In the genomic region with DNA sequence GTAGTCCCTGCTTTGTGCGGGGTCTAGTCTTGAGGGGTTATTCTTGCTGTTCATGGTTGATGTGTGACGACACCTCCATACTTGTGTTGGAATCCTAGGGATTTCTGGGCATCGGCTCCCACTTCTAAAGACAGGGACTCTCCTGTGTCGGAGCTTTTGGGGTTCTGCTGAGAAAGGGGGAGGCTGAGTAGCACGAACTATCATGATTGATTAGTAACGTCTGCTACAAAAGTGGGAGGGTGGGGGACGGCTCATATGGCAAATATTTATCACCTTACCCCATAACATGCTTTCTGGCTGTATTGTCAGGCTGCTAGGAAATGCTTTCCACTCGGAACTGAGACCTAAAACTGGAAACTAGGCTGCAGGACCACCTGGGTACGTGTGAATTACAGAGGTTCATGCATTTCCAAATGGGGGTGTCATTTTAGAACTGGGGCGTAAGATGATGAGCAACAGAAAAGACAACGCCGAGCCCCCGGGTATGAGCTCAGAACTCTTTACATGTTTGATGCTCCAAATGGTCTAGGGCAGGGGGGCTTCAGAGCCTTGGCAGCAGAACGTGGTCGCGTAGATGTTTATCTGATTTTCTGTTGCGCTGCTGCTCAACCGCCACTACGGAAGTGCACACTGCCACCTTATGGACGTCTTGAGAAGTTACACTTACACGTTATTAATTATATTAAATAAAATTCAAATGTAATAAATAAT, we compare ENCODE assay signal across 1 cellular context.
A peak's percentile ranks its signal among the peaks of the same experiment; 100 is the strongest.
TF ChIP-seq lines count a peak whose summit lies in the region.

No MANE protein-coding gene starts in this region.

TF ChIP-seq in GM12878, 131 proteins besides CTCF, POLR2A, EP300 and RAD21 (continued from another document):
- TF ChIP-seq, protein P1, sequence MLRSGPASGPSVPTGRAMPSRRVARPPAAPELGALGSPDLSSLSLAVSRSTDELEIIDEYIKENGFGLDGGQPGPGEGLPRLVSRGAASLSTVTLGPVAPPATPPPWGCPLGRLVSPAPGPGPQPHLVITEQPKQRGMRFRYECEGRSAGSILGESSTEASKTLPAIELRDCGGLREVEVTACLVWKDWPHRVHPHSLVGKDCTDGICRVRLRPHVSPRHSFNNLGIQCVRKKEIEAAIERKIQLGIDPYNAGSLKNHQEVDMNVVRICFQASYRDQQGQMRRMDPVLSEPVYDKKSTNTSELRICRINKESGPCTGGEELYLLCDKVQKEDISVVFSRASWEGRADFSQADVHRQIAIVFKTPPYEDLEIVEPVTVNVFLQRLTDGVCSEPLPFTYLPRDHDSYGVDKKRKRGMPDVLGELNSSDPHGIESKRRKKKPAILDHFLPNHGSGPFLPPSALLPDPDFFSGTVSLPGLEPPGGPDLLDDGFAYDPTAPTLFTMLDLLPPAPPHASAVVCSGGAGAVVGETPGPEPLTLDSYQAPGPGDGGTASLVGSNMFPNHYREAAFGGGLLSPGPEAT (IDR thresholded peaks at IDR 0.05; ENCODE audit: low read depth) = no peak
- TF ChIP-seq ZZZ3 (IDR thresholded peaks at IDR 0.05; ENCODE audit: control insufficient read depth, insufficient read length, low read depth) (no peak), GABPA (IDR thresholded peaks at IDR 0.05; ENCODE audit: low read depth) (0 out of 2 replicates have a peak, but pooled peaks have one; percentile 22), TCF3 (IDR thresholded peaks at IDR 0.05; ENCODE audit: borderline replicate concordance, insufficient read depth, low read depth, low read length) (no peak), RFX5 (IDR thresholded peaks at IDR 0.05; ENCODE audit: low read depth, low read length) (no peak), NR2F1 (conservative IDR thresholded peaks at IDR 0.05) (no peak), MTA2 (IDR thresholded peaks at IDR 0.05; ENCODE audit: low read depth) (0 out of 2 replicates have a peak, but pooled peaks have one; percentile 15), CREB1 (IDR thresholded peaks at IDR 0.05; ENCODE audit: low read depth) (no peak)
- TF ChIP-seq, protein P2, sequence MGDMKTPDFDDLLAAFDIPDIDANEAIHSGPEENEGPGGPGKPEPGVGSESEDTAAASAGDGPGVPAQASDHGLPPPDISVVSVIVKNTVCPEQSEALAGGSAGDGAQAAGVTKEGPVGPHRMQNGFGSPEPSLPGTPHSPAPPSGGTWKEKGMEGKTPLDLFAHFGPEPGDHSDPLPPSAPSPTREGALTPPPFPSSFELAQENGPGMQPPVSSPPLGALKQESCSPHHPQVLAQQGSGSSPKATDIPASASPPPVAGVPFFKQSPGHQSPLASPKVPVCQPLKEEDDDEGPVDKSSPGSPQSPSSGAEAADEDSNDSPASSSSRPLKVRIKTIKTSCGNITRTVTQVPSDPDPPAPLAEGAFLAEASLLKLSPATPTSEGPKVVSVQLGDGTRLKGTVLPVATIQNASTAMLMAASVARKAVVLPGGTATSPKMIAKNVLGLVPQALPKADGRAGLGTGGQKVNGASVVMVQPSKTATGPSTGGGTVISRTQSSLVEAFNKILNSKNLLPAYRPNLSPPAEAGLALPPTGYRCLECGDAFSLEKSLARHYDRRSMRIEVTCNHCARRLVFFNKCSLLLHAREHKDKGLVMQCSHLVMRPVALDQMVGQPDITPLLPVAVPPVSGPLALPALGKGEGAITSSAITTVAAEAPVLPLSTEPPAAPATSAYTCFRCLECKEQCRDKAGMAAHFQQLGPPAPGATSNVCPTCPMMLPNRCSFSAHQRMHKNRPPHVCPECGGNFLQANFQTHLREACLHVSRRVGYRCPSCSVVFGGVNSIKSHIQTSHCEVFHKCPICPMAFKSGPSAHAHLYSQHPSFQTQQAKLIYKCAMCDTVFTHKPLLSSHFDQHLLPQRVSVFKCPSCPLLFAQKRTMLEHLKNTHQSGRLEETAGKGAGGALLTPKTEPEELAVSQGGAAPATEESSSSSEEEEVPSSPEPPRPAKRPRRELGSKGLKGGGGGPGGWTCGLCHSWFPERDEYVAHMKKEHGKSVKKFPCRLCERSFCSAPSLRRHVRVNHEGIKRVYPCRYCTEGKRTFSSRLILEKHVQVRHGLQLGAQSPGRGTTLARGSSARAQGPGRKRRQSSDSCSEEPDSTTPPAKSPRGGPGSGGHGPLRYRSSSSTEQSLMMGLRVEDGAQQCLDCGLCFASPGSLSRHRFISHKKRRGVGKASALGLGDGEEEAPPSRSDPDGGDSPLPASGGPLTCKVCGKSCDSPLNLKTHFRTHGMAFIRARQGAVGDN (IDR thresholded peaks at IDR 0.05) = 0 out of 2 replicates have a peak, but pooled peaks have one; percentile 14
- TF ChIP-seq, protein P3, sequence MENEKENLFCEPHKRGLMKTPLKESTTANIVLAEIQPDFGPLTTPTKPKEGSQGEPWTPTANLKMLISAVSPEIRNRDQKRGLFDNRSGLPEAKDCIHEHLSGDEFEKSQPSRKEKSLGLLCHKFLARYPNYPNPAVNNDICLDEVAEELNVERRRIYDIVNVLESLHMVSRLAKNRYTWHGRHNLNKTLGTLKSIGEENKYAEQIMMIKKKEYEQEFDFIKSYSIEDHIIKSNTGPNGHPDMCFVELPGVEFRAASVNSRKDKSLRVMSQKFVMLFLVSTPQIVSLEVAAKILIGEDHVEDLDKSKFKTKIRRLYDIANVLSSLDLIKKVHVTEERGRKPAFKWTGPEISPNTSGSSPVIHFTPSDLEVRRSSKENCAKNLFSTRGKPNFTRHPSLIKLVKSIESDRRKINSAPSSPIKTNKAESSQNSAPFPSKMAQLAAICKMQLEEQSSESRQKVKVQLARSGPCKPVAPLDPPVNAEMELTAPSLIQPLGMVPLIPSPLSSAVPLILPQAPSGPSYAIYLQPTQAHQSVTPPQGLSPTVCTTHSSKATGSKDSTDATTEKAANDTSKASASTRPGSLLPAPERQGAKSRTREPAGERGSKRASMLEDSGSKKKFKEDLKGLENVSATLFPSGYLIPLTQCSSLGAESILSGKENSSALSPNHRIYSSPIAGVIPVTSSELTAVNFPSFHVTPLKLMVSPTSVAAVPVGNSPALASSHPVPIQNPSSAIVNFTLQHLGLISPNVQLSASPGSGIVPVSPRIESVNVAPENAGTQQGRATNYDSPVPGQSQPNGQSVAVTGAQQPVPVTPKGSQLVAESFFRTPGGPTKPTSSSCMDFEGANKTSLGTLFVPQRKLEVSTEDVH (IDR thresholded peaks at IDR 0.05; ENCODE audit: low read depth, partially characterized antibody) = peak; percentile 41
- TF ChIP-seq, protein P4, sequence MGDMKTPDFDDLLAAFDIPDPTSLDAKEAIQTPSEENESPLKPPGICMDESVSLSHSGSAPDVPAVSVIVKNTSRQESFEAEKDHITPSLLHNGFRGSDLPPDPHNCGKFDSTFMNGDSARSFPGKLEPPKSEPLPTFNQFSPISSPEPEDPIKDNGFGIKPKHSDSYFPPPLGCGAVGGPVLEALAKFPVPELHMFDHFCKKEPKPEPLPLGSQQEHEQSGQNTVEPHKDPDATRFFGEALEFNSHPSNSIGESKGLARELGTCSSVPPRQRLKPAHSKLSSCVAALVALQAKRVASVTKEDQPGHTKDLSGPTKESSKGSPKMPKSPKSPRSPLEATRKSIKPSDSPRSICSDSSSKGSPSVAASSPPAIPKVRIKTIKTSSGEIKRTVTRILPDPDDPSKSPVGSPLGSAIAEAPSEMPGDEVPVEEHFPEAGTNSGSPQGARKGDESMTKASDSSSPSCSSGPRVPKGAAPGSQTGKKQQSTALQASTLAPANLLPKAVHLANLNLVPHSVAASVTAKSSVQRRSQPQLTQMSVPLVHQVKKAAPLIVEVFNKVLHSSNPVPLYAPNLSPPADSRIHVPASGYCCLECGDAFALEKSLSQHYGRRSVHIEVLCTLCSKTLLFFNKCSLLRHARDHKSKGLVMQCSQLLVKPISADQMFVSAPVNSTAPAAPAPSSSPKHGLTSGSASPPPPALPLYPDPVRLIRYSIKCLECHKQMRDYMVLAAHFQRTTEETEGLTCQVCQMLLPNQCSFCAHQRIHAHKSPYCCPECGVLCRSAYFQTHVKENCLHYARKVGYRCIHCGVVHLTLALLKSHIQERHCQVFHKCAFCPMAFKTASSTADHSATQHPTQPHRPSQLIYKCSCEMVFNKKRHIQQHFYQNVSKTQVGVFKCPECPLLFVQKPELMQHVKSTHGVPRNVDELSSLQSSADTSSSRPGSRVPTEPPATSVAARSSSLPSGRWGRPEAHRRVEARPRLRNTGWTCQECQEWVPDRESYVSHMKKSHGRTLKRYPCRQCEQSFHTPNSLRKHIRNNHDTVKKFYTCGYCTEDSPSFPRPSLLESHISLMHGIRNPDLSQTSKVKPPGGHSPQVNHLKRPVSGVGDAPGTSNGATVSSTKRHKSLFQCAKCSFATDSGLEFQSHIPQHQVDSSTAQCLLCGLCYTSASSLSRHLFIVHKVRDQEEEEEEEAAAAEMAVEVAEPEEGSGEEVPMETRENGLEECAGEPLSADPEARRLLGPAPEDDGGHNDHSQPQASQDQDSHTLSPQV (IDR thresholded peaks at IDR 0.05) = no peak
- TF ChIP-seq, protein P5, sequence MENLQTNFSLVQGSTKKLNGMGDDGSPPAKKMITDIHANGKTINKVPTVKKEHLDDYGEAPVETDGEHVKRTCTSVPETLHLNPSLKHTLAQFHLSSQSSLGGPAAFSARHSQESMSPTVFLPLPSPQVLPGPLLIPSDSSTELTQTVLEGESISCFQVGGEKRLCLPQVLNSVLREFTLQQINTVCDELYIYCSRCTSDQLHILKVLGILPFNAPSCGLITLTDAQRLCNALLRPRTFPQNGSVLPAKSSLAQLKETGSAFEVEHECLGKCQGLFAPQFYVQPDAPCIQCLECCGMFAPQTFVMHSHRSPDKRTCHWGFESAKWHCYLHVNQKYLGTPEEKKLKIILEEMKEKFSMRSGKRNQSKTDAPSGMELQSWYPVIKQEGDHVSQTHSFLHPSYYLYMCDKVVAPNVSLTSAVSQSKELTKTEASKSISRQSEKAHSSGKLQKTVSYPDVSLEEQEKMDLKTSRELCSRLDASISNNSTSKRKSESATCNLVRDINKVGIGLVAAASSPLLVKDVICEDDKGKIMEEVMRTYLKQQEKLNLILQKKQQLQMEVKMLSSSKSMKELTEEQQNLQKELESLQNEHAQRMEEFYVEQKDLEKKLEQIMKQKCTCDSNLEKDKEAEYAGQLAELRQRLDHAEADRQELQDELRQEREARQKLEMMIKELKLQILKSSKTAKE (IDR thresholded peaks at IDR 0.05; ENCODE audit: low read depth, poor library complexity, severe bottlenecking) = peak; percentile 27
